ENCODE assay signal across 8 cellular contexts in the genomic region with DNA sequence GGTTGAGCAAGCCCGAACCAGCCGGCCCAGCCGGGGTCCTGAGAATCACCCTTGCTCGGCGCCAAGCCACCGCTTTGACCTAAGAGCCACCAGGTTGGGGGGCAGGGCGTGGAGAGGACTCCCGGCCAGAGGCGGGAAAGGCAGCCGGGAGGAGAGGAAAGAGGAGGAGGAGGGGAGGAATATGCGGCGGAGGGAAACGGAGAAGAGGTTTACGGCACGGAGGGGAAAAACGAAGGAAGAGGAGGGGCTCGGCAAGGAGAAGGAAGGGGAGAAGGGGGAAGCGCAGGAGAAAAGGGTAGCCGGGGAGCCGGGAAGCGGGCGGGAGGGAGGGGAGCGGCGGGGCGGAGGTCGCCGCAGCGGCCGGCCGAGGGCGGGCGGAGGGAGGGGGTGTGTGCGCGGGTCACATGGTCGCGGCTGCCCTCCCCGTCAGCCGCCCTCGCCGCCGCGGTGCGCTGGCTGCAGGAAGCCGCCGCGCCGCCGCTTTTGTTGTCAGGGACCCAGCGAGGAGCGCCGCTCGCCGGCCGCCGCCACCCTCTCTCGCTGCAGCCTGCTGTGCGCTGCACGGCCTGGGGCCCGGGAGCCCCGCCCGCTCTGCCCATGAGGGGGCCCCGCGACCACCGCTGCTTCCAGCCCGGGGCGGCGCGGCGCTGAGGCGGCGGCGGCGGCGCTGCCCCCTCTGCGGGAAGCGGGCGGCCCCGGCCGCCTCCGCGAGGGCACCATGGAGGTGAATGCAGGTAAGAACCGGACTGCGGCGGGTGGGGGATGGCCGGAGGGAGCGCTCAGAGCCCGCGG. TPM values are rescaled to one million over a fixed set of nuclear protein-coding genes. Genes with fewer than 3 reads are reported as not detected.
A peak's percentile ranks its signal among the peaks of the same experiment; 100 is the strongest.
DNase-seq lines count a peak whose midpoint lies in the region; ATAC-seq and TF ChIP-seq lines count a peak whose summit lies in the region.

A gene (plus strand): TSS at position 426 of the 792 bp plus-strand sequence. CDS start 293 bp downstream, at position 719.

- no peaks in the 10 kb centered on the region for H3K36me3 Mint-ChIP-seq in T-helper 17 cell (ENCODE audit: low read depth)

- H2AFZ ChIP-seq in Loucy (ENCODE audit: low read length) = peak within 1 kb of the TSS; percentile 98

- H3K27me3 Mint-ChIP-seq in T-helper 17 cell = no peaks in the 10 kb centered on the region

- H3K79me2 ChIP-seq in Loucy (ENCODE audit: insufficient read depth, low read length) = peaks cover 21% of the 10 kb centered on the region

- peak within 1 kb of the TSS; percentile 96 for H3K4me3 Mint-ChIP-seq in T-helper 17 cell

- H3K9ac ChIP-seq in Loucy (ENCODE audit: low read depth, low read length, poor library complexity, severe bottlenecking) = peak within 1 kb of the TSS; percentile 84

- peaks cover 4% of the 10 kb centered on the region for H4K20me1 ChIP-seq in Loucy (ENCODE audit: insufficient read depth, low read length, poor library complexity, severe bottlenecking)

- H3K27me3 ChIP-seq in HAP-1 (ENCODE audit: low read depth) (no peaks in the 10 kb centered on the region), Loucy (ENCODE audit: insufficient read depth, low read length, poor library complexity, severe bottlenecking) (no peaks in the 10 kb centered on the region), right atrium auricular region (no peaks in the 10 kb centered on the region)

- no peaks in the 10 kb centered on the region for H3F3A ChIP-seq in Loucy (ENCODE audit: low read depth)

- in situ Hi-C loops in HAP-1 (cut with MboI; ENCODE audit: low sequenced_read_pairs) = no loop called here

- under 1% methylated on average over 88 of the region's 88 CpGs for WGBS in urinary bladder

- TF ChIP-seq CTCF in GM12864 (IDR thresholded peaks at IDR 0.05; ENCODE audit: low read depth, low read length, missing control alignments) = no peak
- no peak for TF ChIP-seq CTCF in Loucy (conservative IDR thresholded peaks at IDR 0.05; ENCODE audit: low read length)
- TF ChIP-seq CTCF in right atrium auricular region (IDR thresholded peaks at IDR 0.05) = no peak

- H3K9me3 ChIP-seq in HAP-1 (no peaks in the 10 kb centered on the region), Loucy (ENCODE audit: insufficient read depth, low read depth, low read length) (no peaks in the 10 kb centered on the region), T-helper 17 cell (ENCODE audit: control insufficient read depth, low read length, poor library complexity, severe bottlenecking) (no peaks in the 10 kb centered on the region), right atrium auricular region (no peaks in the 10 kb centered on the region)

- no peak for DNase-seq in GM12864 (ENCODE audit: low read depth)
- DNase-seq in HAP-1 (ENCODE audit: low spot score in 2 of 2) = peak; percentile 83 to 91
- peak; percentile 78 to 86 (median 80) for DNase-seq in T-helper 17 cell
- DNase-seq in amygdala (lab: John Stamatoyannopoulos, UW) = peak in 55 of 56 donors; percentile 31 to 88 (median 72)
- peak; percentile 75 for DNase-seq in right atrium auricular region (ENCODE audit: low spot score)
- DNase-seq in pulmonary artery endothelial cell (ENCODE audit: low read depth, low spot score) = peak; percentile 50

- H3K9me2 ChIP-seq in Loucy (replicated peaks; ENCODE audit: low read depth, low read length) = no peaks in the 10 kb centered on the region

- H3K27ac Mint-ChIP-seq in T-helper 17 cell = peak within 1 kb of the TSS; percentile 86

- H3K4me1 Mint-ChIP-seq in T-helper 17 cell = peaks cover 36% of the 10 kb centered on the region

- peak; percentile 61 for ATAC-seq in T-helper 17 cell

- H3K27ac ChIP-seq in right atrium auricular region (peak within 1 kb of the TSS; percentile 98), urinary bladder (ENCODE audit: low read depth) (peak within 1 kb of the TSS; percentile 98)

- peak within 1 kb of the TSS; percentile 88 for H3K4me2 ChIP-seq in Loucy (ENCODE audit: low read depth, low read length, poor library complexity, severe bottlenecking)

- H3K4me3 ChIP-seq in GM12864 (ENCODE audit: low read depth, low read length) (peak within 1 kb of the TSS; percentile 91), HAP-1 (peak within 1 kb of the TSS; percentile 70), Loucy (ENCODE audit: low read length, poor library complexity, severe bottlenecking) (peak within 1 kb of the TSS; percentile 91), right atrium auricular region (peak within 1 kb of the TSS; percentile 88), urinary bladder (ENCODE audit: low read depth, low read length) (peak within 1 kb of the TSS; percentile 98)

- H3K36me3 ChIP-seq in HAP-1 (replicated peaks) (no peaks in the 10 kb centered on the region), Loucy (ENCODE audit: insufficient read depth, low read length) (no peaks in the 10 kb centered on the region), right atrium auricular region (no peaks in the 10 kb centered on the region), urinary bladder (ENCODE audit: insufficient read depth) (no peaks in the 10 kb centered on the region)

- H3K4me1 ChIP-seq in HAP-1 = peaks cover 25% of the 10 kb centered on the region
- peaks cover 29% of the 10 kb centered on the region for H3K4me1 ChIP-seq in Loucy (ENCODE audit: insufficient read depth, low read length, poor library complexity, severe bottlenecking)
- peaks cover 0 to 49% of the 10 kb centered on the region in 2 donors for H3K4me1 ChIP-seq in right atrium auricular region
- peaks cover 2% of the 10 kb centered on the region for H3K4me1 ChIP-seq in urinary bladder (ENCODE audit: insufficient read depth)

RNA-seq across cellular contexts. Expression of the gene that starts here (rescaled TPM):
- total RNA-seq in T-helper 17 cell (100 to 1,000 TPM; 132 to 171 TPM), right atrium auricular region (10 to 100 TPM; 15.8 to 27.7 TPM), pulmonary artery endothelial cell (20.7 and 26.7 TPM in 2 replicates), urinary bladder (64.0 TPM)
- polyA plus RNA-seq in urinary bladder = 16.6 TPM
